13 cellular contexts compared by ENCODE assay signal in genomic region chr4:81756973-81757372, GRCh38.
DNase-seq lines count a peak whose midpoint lies in the region; ATAC-seq and TF ChIP-seq lines count a peak whose summit lies in the region.
"Had no signal": no experiment of that assay in that cellular context is flagged by ENCODE, and none has a peak within 500 bp of the region (broad histone marks: within the 10 kb centered on the region; RNA-seq: fewer than 3 reads in every experiment).

No MANE protein-coding gene starts in this region.

- POLR2A ChIA-PET in A673 (lab: Charles Lee; ENCODE audit: low non-redundant PET), result no interaction called here

- H3K4me1 Mint-ChIP-seq in stimulated activated naive B cell treated with anti-CD40 and anti-IgM and Interleukin-4, amounts not matched to agents 10 μg/mL and 1 μg/mL and 100 μg/mL, for 72 hours, result peaks cover 35 to 49% of the 10 kb centered on the region in 2 donors
- H3K4me1 Mint-ChIP-seq: neural crest cell had no signal

- peak overlapping the region; percentile 0 for H3K27ac Mint-ChIP-seq in stimulated activated naive B cell treated with anti-CD40 and anti-IgM and Interleukin-4, amounts not matched to agents 10 μg/mL and 1 μg/mL and 100 μg/mL, for 72 hours

- intact Hi-C loops in A673 (cut with micrococcal nuclease; ENCODE audit: unreplicated experiment), result no loop called here
- intact Hi-C loops in posterior vena cava (cut with DNase I), result no loop called here

- DNase-seq in GM19240 (ENCODE audit: insufficient read length, low spot score) (peak; percentile 8), A673 (ENCODE audit: low spot score) (no peak), posterior vena cava (ENCODE audit: low spot score) (no peak), KBM-7 (no peak)
- DNase-seq in stimulated activated naive B cell treated with anti-CD40 and anti-IgM and Interleukin-4, amounts not matched to agents 10 μg/mL and 1 μg/mL and 100 μg/mL, for 72 hours, result peak; percentile 15
- DNase-seq: activated T-cell treated with anti-CD3 and anti-CD28 coated beads, Interleukin-2, amount 50 U/mL, for 4 hours; MG63; NK-92 treated with Interleukin-12 subunit alpha and Interleukin-12 subunit beta, amount 100 ng/mL, for 24 hours had no signal

- H3K4me3 Mint-ChIP-seq in stimulated activated naive B cell treated with anti-CD40 and anti-IgM and Interleukin-4, amounts not matched to agents 10 μg/mL and 1 μg/mL and 100 μg/mL, for 72 hours, result peak overlapping the region; percentile 2 to 29
- H3K4me3 Mint-ChIP-seq: activated T-cell treated with anti-CD3 and anti-CD28 coated beads, Interleukin-2, amount 50 U/mL, for 4 hours; neural crest cell had no signal

- no peak overlapping the region for H3K27ac ChIP-seq in A673 (ENCODE audit: low read depth, low read length, poor library complexity, severe bottlenecking)
- H3K27ac ChIP-seq: cardiac muscle cell had no signal

- no peaks in the 10 kb centered on the region for H3K27me3 Mint-ChIP-seq in stimulated activated naive B cell treated with anti-CD40 and anti-IgM and Interleukin-4, amounts not matched to agents 10 μg/mL and 1 μg/mL and 100 μg/mL, for 72 hours

- H3K4me1 ChIP-seq in A673 (ENCODE audit: insufficient read depth, low read length, poor library complexity, severe bottlenecking), result no peaks in the 10 kb centered on the region
- H3K4me1 ChIP-seq: HAP-1 had no signal

- CTCF ChIA-PET in A673 (lab: Charles Lee), result no interaction called here

- TF ChIP-seq CTCF in A673 (conservative IDR thresholded peaks at IDR 0.05; ENCODE audit: low read depth, low read length), result no peak

- H3K4me3 ChIP-seq in A673 (ENCODE audit: low read depth, low read length, poor library complexity, severe bottlenecking), result no peak overlapping the region
- H3K4me3 ChIP-seq: cardiac muscle cell, HAP-1, MG63 had no signal

- in situ Hi-C loops in KBM-7 (cut with MboI; ENCODE audit: low pct_unique_long_range_greater_than_20kb, low sequenced_read_pairs), result no loop called here

- no TSS peak for BruUV-seq in A673 (replicated peaks; lab: Mats Ljungman, UMichigan)

- ATAC-seq in HG02571 (IDR thresholded peaks at IDR 0.05; ENCODE audit: unreplicated experiment), result peak; percentile 53
- peak; percentile 89 for ATAC-seq in HG03342 (IDR thresholded peaks at IDR 0.05; ENCODE audit: unreplicated experiment)
- peak; percentile 81 to 83 for ATAC-seq in stimulated activated naive B cell treated with anti-CD40 and anti-IgM and Interleukin-4, amounts not matched to agents 10 μg/mL and 1 μg/mL and 100 μg/mL, for 72 hours (replicated peaks)
- ATAC-seq: activated T-cell treated with anti-CD3 and anti-CD28 coated beads, Interleukin-2, amount 50 U/mL, for 4 hours had no signal

- no peaks in the 10 kb centered on the region for H3K36me3 ChIP-seq in A673 (ENCODE audit: insufficient read depth, low read length, poor library complexity, severe bottlenecking)
- H3K36me3 ChIP-seq: cardiac muscle cell, HAP-1, MG63 had no signal

- H3K9me3 Mint-ChIP-seq in stimulated activated naive B cell treated with anti-CD40 and anti-IgM and Interleukin-4, amounts not matched to agents 10 μg/mL and 1 μg/mL and 100 μg/mL, for 72 hours, result no peaks in the 10 kb centered on the region
- H3K9me3 Mint-ChIP-seq: activated T-cell treated with anti-CD3 and anti-CD28 coated beads, Interleukin-2, amount 50 U/mL, for 4 hours; neural crest cell had no signal

- no peaks in the 10 kb centered on the region for H3K9me3 ChIP-seq in A673 (ENCODE audit: low read depth, low read length, poor library complexity, severe bottlenecking)
- H3K9me3 ChIP-seq: HAP-1, MG63 had no signal

- no peaks in the 10 kb centered on the region for H3K27me3 ChIP-seq in A673 (replicated peaks; ENCODE audit: insufficient read depth, low read depth, low read length, poor library complexity)
- H3K27me3 ChIP-seq: cardiac muscle cell, MG63 had no signal

- H3K36me3 Mint-ChIP-seq in stimulated activated naive B cell treated with anti-CD40 and anti-IgM and Interleukin-4, amounts not matched to agents 10 μg/mL and 1 μg/mL and 100 μg/mL, for 72 hours, result no peaks in the 10 kb centered on the region

Comparison
In these comparisons a context has a peak if more than half of its experiments do, and no peak if none do; other contexts are left out.
1. DNase-seq: peak in GM19240 (single experiment) and stimulated activated naive B cell treated with anti-CD40 and anti-IgM and Interleukin-4, amounts not matched to agents 10 μg/mL and 1 μg/mL and 100 μg/mL, for 72 hours (single experiment); none in A673 (single experiment), posterior vena cava (single experiment) and KBM-7 (single experiment).
2. Peak in every context shown above with its lines, with median percentiles within 50 percentile points of each other: ATAC-seq.